In genomic region chr2:219229375-219230200, GRCh38 we compare ENCODE assay signal across 1 cellular context.
A peak's percentile ranks its signal among the peaks of the same experiment; 100 is the strongest.
TF ChIP-seq lines count a peak whose summit lies in the region.

A gene with protein sequence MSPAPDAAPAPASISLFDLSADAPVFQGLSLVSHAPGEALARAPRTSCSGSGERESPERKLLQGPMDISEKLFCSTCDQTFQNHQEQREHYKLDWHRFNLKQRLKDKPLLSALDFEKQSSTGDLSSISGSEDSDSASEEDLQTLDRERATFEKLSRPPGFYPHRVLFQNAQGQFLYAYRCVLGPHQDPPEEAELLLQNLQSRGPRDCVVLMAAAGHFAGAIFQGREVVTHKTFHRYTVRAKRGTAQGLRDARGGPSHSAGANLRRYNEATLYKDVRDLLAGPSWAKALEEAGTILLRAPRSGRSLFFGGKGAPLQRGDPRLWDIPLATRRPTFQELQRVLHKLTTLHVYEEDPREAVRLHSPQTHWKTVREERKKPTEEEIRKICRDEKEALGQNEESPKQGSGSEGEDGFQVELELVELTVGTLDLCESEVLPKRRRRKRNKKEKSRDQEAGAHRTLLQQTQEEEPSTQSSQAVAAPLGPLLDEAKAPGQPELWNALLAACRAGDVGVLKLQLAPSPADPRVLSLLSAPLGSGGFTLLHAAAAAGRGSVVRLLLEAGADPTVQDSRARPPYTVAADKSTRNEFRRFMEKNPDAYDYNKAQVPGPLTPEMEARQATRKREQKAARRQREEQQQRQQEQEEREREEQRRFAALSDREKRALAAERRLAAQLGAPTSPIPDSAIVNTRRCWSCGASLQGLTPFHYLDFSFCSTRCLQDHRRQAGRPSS (plus strand): TSS chr2:219229806. CDS start chr2:219230258, 452 bp downstream.
A gene with protein sequence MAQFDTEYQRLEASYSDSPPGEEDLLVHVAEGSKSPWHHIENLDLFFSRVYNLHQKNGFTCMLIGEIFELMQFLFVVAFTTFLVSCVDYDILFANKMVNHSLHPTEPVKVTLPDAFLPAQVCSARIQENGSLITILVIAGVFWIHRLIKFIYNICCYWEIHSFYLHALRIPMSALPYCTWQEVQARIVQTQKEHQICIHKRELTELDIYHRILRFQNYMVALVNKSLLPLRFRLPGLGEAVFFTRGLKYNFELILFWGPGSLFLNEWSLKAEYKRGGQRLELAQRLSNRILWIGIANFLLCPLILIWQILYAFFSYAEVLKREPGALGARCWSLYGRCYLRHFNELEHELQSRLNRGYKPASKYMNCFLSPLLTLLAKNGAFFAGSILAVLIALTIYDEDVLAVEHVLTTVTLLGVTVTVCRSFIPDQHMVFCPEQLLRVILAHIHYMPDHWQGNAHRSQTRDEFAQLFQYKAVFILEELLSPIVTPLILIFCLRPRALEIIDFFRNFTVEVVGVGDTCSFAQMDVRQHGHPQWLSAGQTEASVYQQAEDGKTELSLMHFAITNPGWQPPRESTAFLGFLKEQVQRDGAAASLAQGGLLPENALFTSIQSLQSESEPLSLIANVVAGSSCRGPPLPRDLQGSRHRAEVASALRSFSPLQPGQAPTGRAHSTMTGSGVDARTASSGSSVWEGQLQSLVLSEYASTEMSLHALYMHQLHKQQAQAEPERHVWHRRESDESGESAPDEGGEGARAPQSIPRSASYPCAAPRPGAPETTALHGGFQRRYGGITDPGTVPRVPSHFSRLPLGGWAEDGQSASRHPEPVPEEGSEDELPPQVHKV (minus strand): TSS chr2:219229636. CDS start chr2:219228024, 1,612 bp downstream.

TF ChIP-seq in HepG2, 621 proteins besides CTCF, POLR2A, EP300 and RAD21 (continued from another document and continues in another):
- TF ChIP-seq ZNF18 (CRISPR knock-in tag; IDR thresholded peaks at IDR 0.05; ENCODE audit: insufficient replicate concordance): peak; percentile 34
- TF ChIP-seq ZNF616 (CRISPR knock-in tag; IDR thresholded peaks at IDR 0.05; ENCODE audit: low read depth): peak; percentile 58; the same call in 1 of the 2 replicates
- no peak for TF ChIP-seq DMTF1 (CRISPR knock-in tag; IDR thresholded peaks at IDR 0.05)
- no peak for TF ChIP-seq HNF1A (IDR thresholded peaks at IDR 0.05; ENCODE audit: low read depth)
- TF ChIP-seq HNF1A (CRISPR knock-in tag; IDR thresholded peaks at IDR 0.05; ENCODE audit: borderline replicate concordance): peak; percentile 18; the same call in 1 of the 2 replicates
- peak; percentile 17; the same call in 1 of the 2 replicates for TF ChIP-seq ZNF556 (CRISPR knock-in tag; IDR thresholded peaks at IDR 0.05; ENCODE audit: borderline replicate concordance)
- no peak for TF ChIP-seq ZNF775 (CRISPR knock-in tag; IDR thresholded peaks at IDR 0.05; ENCODE audit: borderline replicate concordance)
- TF ChIP-seq RELA (CRISPR knock-in tag; IDR thresholded peaks at IDR 0.05): no peak; the same call in 1 of the 2 replicates
- TF ChIP-seq PLSCR1 (CRISPR knock-in tag; IDR thresholded peaks at IDR 0.05; ENCODE audit: borderline replicate concordance): no peak; the same call in 1 of the 2 replicates
- TF ChIP-seq, protein P1, sequence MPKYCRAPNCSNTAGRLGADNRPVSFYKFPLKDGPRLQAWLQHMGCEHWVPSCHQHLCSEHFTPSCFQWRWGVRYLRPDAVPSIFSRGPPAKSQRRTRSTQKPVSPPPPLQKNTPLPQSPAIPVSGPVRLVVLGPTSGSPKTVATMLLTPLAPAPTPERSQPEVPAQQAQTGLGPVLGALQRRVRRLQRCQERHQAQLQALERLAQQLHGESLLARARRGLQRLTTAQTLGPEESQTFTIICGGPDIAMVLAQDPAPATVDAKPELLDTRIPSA (CRISPR knock-in tag; IDR thresholded peaks at IDR 0.05; ENCODE audit: borderline replicate concordance): peak; percentile 3; the same call in 1 of the 2 replicates
- TF ChIP-seq BHLHE40 (IDR thresholded peaks at IDR 0.05; ENCODE audit: low read length): peak; percentile 44; the same call in 1 of the 2 replicates
- no peak for TF ChIP-seq CENPX (CRISPR knock-in tag; IDR thresholded peaks at IDR 0.05)
- no peak for TF ChIP-seq SMARCC2 (IDR thresholded peaks at IDR 0.05)
- TF ChIP-seq, protein P2, sequence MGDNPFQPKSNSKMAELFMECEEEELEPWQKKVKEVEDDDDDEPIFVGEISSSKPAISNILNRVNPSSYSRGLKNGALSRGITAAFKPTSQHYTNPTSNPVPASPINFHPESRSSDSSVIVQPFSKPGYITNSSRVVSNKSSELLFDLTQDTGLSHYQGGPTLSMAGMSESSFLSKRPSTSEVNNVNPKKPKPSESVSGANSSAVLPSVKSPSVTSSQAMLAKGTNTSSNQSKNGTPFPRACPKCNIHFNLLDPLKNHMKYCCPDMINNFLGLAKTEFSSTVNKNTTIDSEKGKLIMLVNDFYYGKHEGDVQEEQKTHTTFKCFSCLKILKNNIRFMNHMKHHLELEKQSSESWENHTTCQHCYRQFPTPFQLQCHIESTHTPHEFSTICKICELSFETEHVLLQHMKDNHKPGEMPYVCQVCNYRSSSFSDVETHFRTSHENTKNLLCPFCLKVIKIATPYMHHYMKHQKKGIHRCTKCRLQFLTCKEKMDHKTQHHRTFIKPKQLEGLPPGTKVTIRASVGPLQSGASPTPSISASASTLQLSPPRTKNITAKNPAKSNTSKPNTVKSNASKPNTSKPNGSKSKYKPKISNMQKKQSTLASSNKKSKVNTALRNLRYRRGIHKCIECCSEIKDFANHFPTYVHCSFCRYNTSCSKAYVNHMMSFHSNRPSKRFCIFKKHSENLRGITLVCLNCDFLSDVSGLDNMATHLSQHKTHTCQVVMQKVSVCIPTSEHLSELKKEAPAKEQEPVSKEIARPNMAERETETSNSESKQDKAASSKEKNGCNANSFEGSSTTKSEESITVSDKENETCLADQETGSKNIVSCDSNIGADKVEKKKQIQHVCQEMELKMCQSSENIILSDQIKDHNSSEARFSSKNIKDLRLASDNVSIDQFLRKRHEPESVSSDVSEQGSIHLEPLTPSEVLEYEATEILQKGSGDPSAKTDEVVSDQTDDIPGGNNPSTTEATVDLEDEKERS (CRISPR knock-in tag; IDR thresholded peaks at IDR 0.05): 0 out of 2 replicates have a peak, but pooled peaks have one; percentile 31
- no peak; the same call in 1 of the 2 replicates for TF ChIP-seq HNF4A (CRISPR knock-in tag; IDR thresholded peaks at IDR 0.05)
- TF ChIP-seq HMG20B (CRISPR knock-in tag; conservative IDR thresholded peaks at IDR 0.05): peak; percentile 54; the same call in 1 of the 2 replicates
- no peak for TF ChIP-seq ZNF207 (IDR thresholded peaks at IDR 0.05; ENCODE audit: borderline replicate concordance)
- TF ChIP-seq ATF4 (CRISPR knock-in tag; IDR thresholded peaks at IDR 0.05): peak in 1 of 2 experiments; percentile 88; a peak in 2 of 4 replicates
- peak; percentile 58 for TF ChIP-seq TOPORS (CRISPR knock-in tag; IDR thresholded peaks at IDR 0.05)
- no peak for TF ChIP-seq ZNF713 (CRISPR knock-in tag; IDR thresholded peaks at IDR 0.05)
- TF ChIP-seq ZNF773 (CRISPR knock-in tag; IDR thresholded peaks at IDR 0.05; ENCODE audit: borderline replicate concordance): peak; percentile 47; the same call in 1 of the 2 replicates
- TF ChIP-seq, protein P3, sequence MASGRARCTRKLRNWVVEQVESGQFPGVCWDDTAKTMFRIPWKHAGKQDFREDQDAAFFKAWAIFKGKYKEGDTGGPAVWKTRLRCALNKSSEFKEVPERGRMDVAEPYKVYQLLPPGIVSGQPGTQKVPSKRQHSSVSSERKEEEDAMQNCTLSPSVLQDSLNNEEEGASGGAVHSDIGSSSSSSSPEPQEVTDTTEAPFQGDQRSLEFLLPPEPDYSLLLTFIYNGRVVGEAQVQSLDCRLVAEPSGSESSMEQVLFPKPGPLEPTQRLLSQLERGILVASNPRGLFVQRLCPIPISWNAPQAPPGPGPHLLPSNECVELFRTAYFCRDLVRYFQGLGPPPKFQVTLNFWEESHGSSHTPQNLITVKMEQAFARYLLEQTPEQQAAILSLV (CRISPR knock-in tag; IDR thresholded peaks at IDR 0.05; ENCODE audit: borderline replicate concordance): no peak; the same call in 1 of the 2 replicates
- TF ChIP-seq FOSL2 (CRISPR knock-in tag; IDR thresholded peaks at IDR 0.05): peak; percentile 64
- TF ChIP-seq ZNF382 (CRISPR knock-in tag; IDR thresholded peaks at IDR 0.05; ENCODE audit: borderline replicate concordance): no peak
- TF ChIP-seq, protein P4, sequence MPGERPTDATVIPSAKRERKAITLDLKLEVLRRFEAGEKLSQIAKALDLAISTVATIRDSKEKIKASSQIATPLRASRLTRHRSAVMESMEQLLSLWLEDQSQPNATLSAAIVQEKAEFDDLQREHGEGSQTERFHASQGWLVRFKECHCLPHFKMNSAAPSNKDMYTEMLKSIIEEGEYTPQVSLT (CRISPR knock-in tag; IDR thresholded peaks at IDR 0.05; ENCODE audit: borderline replicate concordance, low read depth): no peak
- no peak for TF ChIP-seq HHEX (CRISPR knock-in tag; IDR thresholded peaks at IDR 0.05)
- TF ChIP-seq PCBP1 (IDR thresholded peaks at IDR 0.05; ENCODE audit: borderline replicate concordance, low read depth, low read length): 0 out of 2 replicates have a peak, but pooled peaks have one; percentile 67
- TF ChIP-seq, protein P5, sequence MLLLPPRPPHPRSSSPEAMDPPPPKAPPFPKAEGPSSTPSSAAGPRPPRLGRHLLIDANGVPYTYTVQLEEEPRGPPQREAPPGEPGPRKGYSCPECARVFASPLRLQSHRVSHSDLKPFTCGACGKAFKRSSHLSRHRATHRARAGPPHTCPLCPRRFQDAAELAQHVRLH (CRISPR knock-in tag; IDR thresholded peaks at IDR 0.05; ENCODE audit: borderline replicate concordance, low read depth): no peak
- no peak for TF ChIP-seq SNRNP70 (IDR thresholded peaks at IDR 0.05; ENCODE audit: low read depth, low read length)
